20 cellular contexts compared by ENCODE assay signal in the genomic region with DNA sequence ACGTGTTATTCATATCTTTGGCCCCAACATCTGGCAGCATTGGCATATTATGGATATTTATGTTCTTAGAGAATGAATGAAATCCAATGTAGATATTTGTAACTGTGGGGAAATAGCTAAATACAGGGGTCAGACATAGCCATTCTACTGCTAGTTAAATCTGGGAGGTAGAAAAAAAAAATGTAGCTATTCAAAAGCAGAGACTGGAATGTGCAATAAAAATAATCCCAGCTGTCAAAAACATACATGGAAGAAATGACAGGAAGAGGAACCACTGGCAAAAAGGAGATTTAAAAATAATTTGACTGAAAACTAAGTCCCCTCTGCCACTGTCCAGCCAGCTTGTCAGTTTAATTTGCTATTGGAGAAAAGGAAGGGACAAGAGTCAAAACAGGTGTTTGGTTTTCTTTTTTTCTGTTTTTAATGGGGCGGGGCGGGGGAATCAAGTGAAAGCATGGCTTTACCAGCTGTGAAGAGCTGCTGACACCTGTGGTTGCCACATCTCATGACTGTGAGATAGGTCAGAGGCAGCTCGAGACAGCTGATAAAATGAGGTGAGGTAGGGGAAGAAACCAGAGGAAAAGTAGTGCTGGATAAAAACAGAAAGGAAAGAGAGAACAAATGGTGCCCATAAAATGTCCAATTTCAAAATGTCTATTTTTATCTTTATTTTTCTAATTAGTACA.
DNase-seq lines count a peak whose midpoint lies in the region; ATAC-seq and TF ChIP-seq lines count a peak whose summit lies in the region.
"Had no signal": no experiment of that assay in that cellular context is flagged by ENCODE, and none has a peak within 500 bp of the region (broad histone marks: within the 10 kb centered on the region; RNA-seq: fewer than 3 reads in every experiment).

No MANE protein-coding gene starts in this region.

- no peaks in the 10 kb centered on the region for H3K4me1 ChIP-seq in hepatocyte (ENCODE audit: insufficient read depth)
- H3K4me1 ChIP-seq: psoas muscle had no signal

- H3K4me3 ChIP-seq in hepatocyte = no peak overlapping the region
- H3K4me3 ChIP-seq: cardiac muscle cell, psoas muscle, transverse colon had no signal

- no peaks in the 10 kb centered on the region for H3K79me2 ChIP-seq in hepatocyte

- ATAC-seq in GM21786 (IDR thresholded peaks at IDR 0.05; ENCODE audit: unreplicated experiment) = peak; percentile 46
- ATAC-seq: activated T-cell treated with anti-CD3 and anti-CD28 coated beads, Interleukin-2, amount 50 U/mL, for 72 hours; psoas muscle had no signal

- no peak overlapping the region for H2AFZ ChIP-seq in hepatocyte

- H4K20me1 ChIP-seq in hepatocyte (ENCODE audit: insufficient read depth, poor library complexity, severe bottlenecking) = no peaks in the 10 kb centered on the region

- WGBS in hepatocyte (ENCODE audit: low lambda C conversion rate, missing lambda C conversion rate) = 60% methylated on average over 4 of the region's 4 CpGs

- no peaks in the 10 kb centered on the region for H3K36me3 ChIP-seq in hepatocyte (replicated peaks; ENCODE audit: insufficient read depth, low read depth)
- H3K36me3 ChIP-seq: cardiac muscle cell, transverse colon had no signal

- H3K9me2 ChIP-seq in hepatocyte (replicated peaks; ENCODE audit: insufficient read depth) = no peaks in the 10 kb centered on the region
- H3K9me2 ChIP-seq: SK-N-SH had no signal

- TF ChIP-seq CTCF in hepatocyte (IDR thresholded peaks at IDR 0.05; ENCODE audit: poor library complexity) = no peak

- H3K9me3 ChIP-seq in hepatocyte (ENCODE audit: low read depth) = no peaks in the 10 kb centered on the region
- H3K9me3 ChIP-seq: psoas muscle, SK-N-SH, transverse colon had no signal

- peak; percentile 19 for DNase-seq in DMS53 treated with DMSO at 0.1 percent for 48 hours (lab: John Stamatoyannopoulos, UW; ENCODE audit: unreplicated experiment)
- DNase-seq in NCI-H69 (lab: John Stamatoyannopoulos, UW) = peak; percentile 48
- peak; percentile 16 for DNase-seq in hepatocyte (ENCODE audit: low spot score)
- no peak for DNase-seq in GF-D8 (lab: John Stamatoyannopoulos, UW)
- no peak for DNase-seq in MV-4-11 (lab: John Stamatoyannopoulos, UW)
- DNase-seq in activated gamma-delta T cell (lab: John Stamatoyannopoulos, UW) = no peak
- DNase-seq: activated CD4-positive, alpha-beta T cell treated with anti-CD3 and anti-CD28 coated beads for 48 hours; activated naive CD4-positive, alpha-beta T cell treated with anti-CD3 and anti-CD28 coated beads, Interleukin-2, amount 50 U/mL, for 16 hours; activated T-cell treated with anti-CD3 and anti-CD28 coated beads, Interleukin-2, amount 50 U/mL, for 72 hours; Calu3; cortex of kidney; GOT3; NCI-H1930; psoas muscle; SK-N-SH; T-helper 2 cell; transverse colon had no signal

- H3K4me2 ChIP-seq in hepatocyte = no peak overlapping the region
- H3K4me2 ChIP-seq: KMS-11, SK-N-SH had no signal

- no peak overlapping the region for H3K27ac ChIP-seq in hepatocyte
- H3K27ac ChIP-seq: cardiac muscle cell, KMS-11, psoas muscle, transverse colon had no signal

- H3K27me3 ChIP-seq in hepatocyte = no peaks in the 10 kb centered on the region
- H3K27me3 ChIP-seq: cardiac muscle cell, transverse colon had no signal

Comparison
In these comparisons a context has a peak if more than half of its experiments do, and no peak if none do; other contexts are left out.
1. DNase-seq: peak in DMS53 treated with DMSO at 0.1 percent for 48 hours (single experiment), NCI-H69 (single experiment) and hepatocyte (single experiment); none in GF-D8 (single experiment), MV-4-11 (single experiment) and activated gamma-delta T cell (single experiment).